ENCODE assay signal across 2 cellular contexts in genomic region chr4:57151481-57151880, GRCh38.
TF ChIP-seq lines count a peak whose summit lies in the region.

No MANE protein-coding gene starts in this region.

TF ChIP-seq in GM23338, 12 proteins besides CTCF, POLR2A, EP300 and RAD21:
- TF ChIP-seq EZH2 (IDR thresholded peaks at IDR 0.05; ENCODE audit: low read depth, unreplicated experiment) (no peak), STAT1 (IDR thresholded peaks at IDR 0.05; ENCODE audit: unreplicated experiment) (no peak), JUNB (IDR thresholded peaks at IDR 0.05; ENCODE audit: unreplicated experiment) (no peak), CREB1 (CRISPR knock-in tag; IDR thresholded peaks at IDR 0.05; ENCODE audit: low read depth) (no peak), REST (IDR thresholded peaks at IDR 0.05; ENCODE audit: unreplicated experiment) (no peak), ETS1 (IDR thresholded peaks at IDR 0.05) (no peak), ZNF462 (CRISPR knock-in tag; IDR thresholded peaks at IDR 0.05) (no peak), NANOG (IDR thresholded peaks at IDR 0.05; ENCODE audit: borderline replicate concordance) (no peak), ZNF331 (CRISPR knock-in tag; IDR thresholded peaks at IDR 0.05; ENCODE audit: low read depth) (no peak), POLR2AphosphoS5 (IDR thresholded peaks at IDR 0.05; ENCODE audit: low read depth) (no peak)

TF ChIP-seq in endothelial cell of umbilical vein, 7 proteins besides CTCF, POLR2A, EP300 and RAD21:
- no peak for TF ChIP-seq EZH2 (IDR thresholded peaks at IDR 0.05; ENCODE audit: borderline replicate concordance, low read depth, low read length, severe bottlenecking)
- no peak for TF ChIP-seq MYC (IDR thresholded peaks at IDR 0.05; ENCODE audit: low read depth, low read length)
- no peak for TF ChIP-seq MAX (IDR thresholded peaks at IDR 0.05; ENCODE audit: insufficient read depth, insufficient read length)
- no peak for TF ChIP-seq GATA2 (IDR thresholded peaks at IDR 0.05; ENCODE audit: insufficient read depth, insufficient read length, low read depth, low read length)
- TF ChIP-seq JUN (IDR thresholded peaks at IDR 0.05; ENCODE audit: borderline replicate concordance, insufficient read depth, insufficient read length, low read depth): no peak
- TF ChIP-seq FOS (IDR thresholded peaks at IDR 0.05; ENCODE audit: borderline replicate concordance, insufficient read depth, low read length): no peak
